ENCODE assay signal across 19 cellular contexts in genomic region chr9:89812556-89813181, GRCh38.
DNase-seq lines count a peak whose midpoint lies in the region; ATAC-seq and TF ChIP-seq lines count a peak whose summit lies in the region.
"Had no signal": no experiment of that assay in that cellular context is flagged by ENCODE, and none has a peak within 500 bp of the region (broad histone marks: within the 10 kb centered on the region; RNA-seq: fewer than 3 reads in every experiment).

No MANE protein-coding gene starts in this region.

- intact Hi-C loops in CD14-positive monocyte (cut with micrococcal nuclease): no loop called here

- no peak for TF ChIP-seq CTCF in CD14-positive monocyte (IDR thresholded peaks at IDR 0.05)

- H3K36me3 Mint-ChIP-seq in activated naive CD8-positive, alpha-beta T cell treated with anti-CD3 and anti-CD28 coated beads, Interleukin-2, amount 10 ng/mL, durations not matched to agents 7 days and 5 days: no peaks in the 10 kb centered on the region
- H3K36me3 Mint-ChIP-seq in activated naive CD8-positive, alpha-beta T cell treated with anti-CD3 and anti-CD28 coated beads for 36 hours: no peaks in the 10 kb centered on the region
- no peaks in the 10 kb centered on the region for H3K36me3 Mint-ChIP-seq in memory B cell
- H3K36me3 Mint-ChIP-seq in stimulated activated memory B cell treated with anti-CD40 and anti-IgM and Interleukin-4, amounts not matched to agents 10 μg/mL and 1 μg/mL and 100 μg/mL, for 72 hours: no peaks in the 10 kb centered on the region
- no peaks in the 10 kb centered on the region for H3K36me3 Mint-ChIP-seq in CD14-positive monocyte
- no peaks in the 10 kb centered on the region for H3K36me3 Mint-ChIP-seq in activated naive CD4-positive, alpha-beta T cell treated with anti-CD3 and anti-CD28 coated beads, Interleukin-2, amount 10 ng/mL, durations not matched to agents 7 days and 5 days
- H3K36me3 Mint-ChIP-seq: CD4-positive, CD25-positive, alpha-beta regulatory T cell had no signal

- POLR2A ChIA-PET in activated naive CD8-positive, alpha-beta T cell treated with anti-CD3 and anti-CD28 coated beads, Interleukin-2, amount 10 ng/mL, durations not matched to agents 7 days and 5 days (lab: Charles Lee): interaction anchor here (1.3 to 1.4 kb wide), 2 partner anchors 62 to 69 kb away, joined by 5 to 7 read pairs; no protein-coding TSS in a partner anchor

- peaks cover 34% of the 10 kb centered on the region for H3K4me1 Mint-ChIP-seq in activated naive CD8-positive, alpha-beta T cell treated with anti-CD3 and anti-CD28 coated beads, Interleukin-2, amount 10 ng/mL, durations not matched to agents 7 days and 5 days
- H3K4me1 Mint-ChIP-seq in activated naive CD8-positive, alpha-beta T cell treated with anti-CD3 and anti-CD28 coated beads for 36 hours: peaks cover 31% of the 10 kb centered on the region
- H3K4me1 Mint-ChIP-seq in memory B cell: peaks cover 29% of the 10 kb centered on the region
- peaks cover 49% of the 10 kb centered on the region for H3K4me1 Mint-ChIP-seq in stimulated activated memory B cell treated with anti-CD40 and anti-IgM and Interleukin-4, amounts not matched to agents 10 μg/mL and 1 μg/mL and 100 μg/mL, for 72 hours
- peaks cover 14% of the 10 kb centered on the region for H3K4me1 Mint-ChIP-seq in CD14-positive monocyte
- peaks cover 20% of the 10 kb centered on the region for H3K4me1 Mint-ChIP-seq in activated naive CD4-positive, alpha-beta T cell treated with anti-CD3 and anti-CD28 coated beads, Interleukin-2, amount 10 ng/mL, durations not matched to agents 7 days and 5 days
- H3K4me1 Mint-ChIP-seq: CD4-positive, CD25-positive, alpha-beta regulatory T cell had no signal

- no peak overlapping the region for H3K4me3 Mint-ChIP-seq in activated naive CD8-positive, alpha-beta T cell treated with anti-CD3 and anti-CD28 coated beads, Interleukin-2, amount 10 ng/mL, durations not matched to agents 7 days and 5 days
- no peak overlapping the region for H3K4me3 Mint-ChIP-seq in activated naive CD8-positive, alpha-beta T cell treated with anti-CD3 and anti-CD28 coated beads for 36 hours
- H3K4me3 Mint-ChIP-seq in memory B cell (no peak overlapping the region), CD14-positive monocyte (no peak overlapping the region)
- H3K4me3 Mint-ChIP-seq in stimulated activated memory B cell treated with anti-CD40 and anti-IgM and Interleukin-4, amounts not matched to agents 10 μg/mL and 1 μg/mL and 100 μg/mL, for 72 hours: no peak overlapping the region
- H3K4me3 Mint-ChIP-seq in activated naive CD4-positive, alpha-beta T cell treated with anti-CD3 and anti-CD28 coated beads, Interleukin-2, amount 10 ng/mL, durations not matched to agents 7 days and 5 days: no peak overlapping the region
- H3K4me3 Mint-ChIP-seq: CD4-positive, CD25-positive, alpha-beta regulatory T cell; GM23338; HFFc6 had no signal

- no peak for DNase-seq in activated naive CD8-positive, alpha-beta T cell treated with anti-CD3 and anti-CD28 coated beads, Interleukin-2, amount 10 ng/mL, durations not matched to agents 7 days and 5 days
- no peak for DNase-seq in activated naive CD8-positive, alpha-beta T cell treated with anti-CD3 and anti-CD28 coated beads for 36 hours
- DNase-seq in memory B cell (ENCODE audit: low spot score in 2 of 2) (no peak), CD14-positive monocyte (ENCODE audit: low spot score) (no peak)
- DNase-seq in activated naive CD4-positive, alpha-beta T cell treated with anti-CD3 and anti-CD28 coated beads, Interleukin-2, amount 10 ng/mL, durations not matched to agents 7 days and 5 days: no peak
- DNase-seq: CD4-positive, CD25-positive, alpha-beta regulatory T cell; HFFc6; KBM-7; MV-4-11; NCI-H1105 treated with DMSO at 0.1 percent for 48 hours; NCI-H146; NCI-H1930; NCI-H2107; NCI-H526 treated with DMSO at 0.1 percent for 48 hours; RPMI8226; SHP77 had no signal

- CTCF ChIA-PET in activated naive CD4-positive, alpha-beta T cell treated with anti-CD3 and anti-CD28 coated beads, Interleukin-2, amount 10 ng/mL, durations not matched to agents 7 days and 5 days (lab: Charles Lee): interaction anchor here (1.0 kb wide), 1 partner anchor 210 kb away, joined by 3 read pairs; no protein-coding TSS in a partner anchor

- H3K27me3 Mint-ChIP-seq in activated naive CD8-positive, alpha-beta T cell treated with anti-CD3 and anti-CD28 coated beads, Interleukin-2, amount 10 ng/mL, durations not matched to agents 7 days and 5 days: peaks cover 13% of the 10 kb centered on the region
- peaks cover 32% of the 10 kb centered on the region for H3K27me3 Mint-ChIP-seq in activated naive CD8-positive, alpha-beta T cell treated with anti-CD3 and anti-CD28 coated beads for 36 hours
- H3K27me3 Mint-ChIP-seq in memory B cell: peaks cover 5% of the 10 kb centered on the region
- H3K27me3 Mint-ChIP-seq in stimulated activated memory B cell treated with anti-CD40 and anti-IgM and Interleukin-4, amounts not matched to agents 10 μg/mL and 1 μg/mL and 100 μg/mL, for 72 hours: peaks cover 9% of the 10 kb centered on the region
- H3K27me3 Mint-ChIP-seq in CD14-positive monocyte (ENCODE audit: low read depth in 3 of 3): peaks cover 14 to 23% (median 15%) of the 10 kb centered on the region in 3 donors
- H3K27me3 Mint-ChIP-seq in activated naive CD4-positive, alpha-beta T cell treated with anti-CD3 and anti-CD28 coated beads, Interleukin-2, amount 10 ng/mL, durations not matched to agents 7 days and 5 days: peaks cover 56% of the 10 kb centered on the region

- peak overlapping the region; percentile 17 for H3K27ac Mint-ChIP-seq in activated naive CD8-positive, alpha-beta T cell treated with anti-CD3 and anti-CD28 coated beads, Interleukin-2, amount 10 ng/mL, durations not matched to agents 7 days and 5 days
- H3K27ac Mint-ChIP-seq in activated naive CD8-positive, alpha-beta T cell treated with anti-CD3 and anti-CD28 coated beads for 36 hours: no peak overlapping the region
- peak overlapping the region; percentile 28 for H3K27ac Mint-ChIP-seq in memory B cell
- peak overlapping the region; percentile 24 for H3K27ac Mint-ChIP-seq in stimulated activated memory B cell treated with anti-CD40 and anti-IgM and Interleukin-4, amounts not matched to agents 10 μg/mL and 1 μg/mL and 100 μg/mL, for 72 hours
- H3K27ac Mint-ChIP-seq in CD14-positive monocyte: no peak overlapping the region
- H3K27ac Mint-ChIP-seq in activated naive CD4-positive, alpha-beta T cell treated with anti-CD3 and anti-CD28 coated beads, Interleukin-2, amount 10 ng/mL, durations not matched to agents 7 days and 5 days: no peak overlapping the region
- H3K27ac Mint-ChIP-seq: GM23338, HFFc6 had no signal

- no peak for ATAC-seq in activated naive CD8-positive, alpha-beta T cell treated with anti-CD3 and anti-CD28 coated beads, Interleukin-2, amount 10 ng/mL, durations not matched to agents 7 days and 5 days (ENCODE audit: low read depth)
- ATAC-seq in memory B cell (ENCODE audit: low read depth) (no peak), HG03378 (IDR thresholded peaks at IDR 0.05; ENCODE audit: unreplicated experiment) (no peak)
- ATAC-seq in stimulated activated memory B cell treated with anti-CD40 and anti-IgM and Interleukin-4, amounts not matched to agents 10 μg/mL and 1 μg/mL and 100 μg/mL, for 72 hours: no peak
- ATAC-seq: GM23338 had no signal

- no peaks in the 10 kb centered on the region for H3K9me3 Mint-ChIP-seq in activated naive CD8-positive, alpha-beta T cell treated with anti-CD3 and anti-CD28 coated beads, Interleukin-2, amount 10 ng/mL, durations not matched to agents 7 days and 5 days
- no peaks in the 10 kb centered on the region for H3K9me3 Mint-ChIP-seq in activated naive CD8-positive, alpha-beta T cell treated with anti-CD3 and anti-CD28 coated beads for 36 hours
- H3K9me3 Mint-ChIP-seq in memory B cell (no peaks in the 10 kb centered on the region), CD14-positive monocyte (peaks cover 0 to 1% (median 0%) of the 10 kb centered on the region in 7 donors)
- H3K9me3 Mint-ChIP-seq in stimulated activated memory B cell treated with anti-CD40 and anti-IgM and Interleukin-4, amounts not matched to agents 10 μg/mL and 1 μg/mL and 100 μg/mL, for 72 hours: no peaks in the 10 kb centered on the region
- H3K9me3 Mint-ChIP-seq in activated naive CD4-positive, alpha-beta T cell treated with anti-CD3 and anti-CD28 coated beads, Interleukin-2, amount 10 ng/mL, durations not matched to agents 7 days and 5 days: no peaks in the 10 kb centered on the region
- H3K9me3 Mint-ChIP-seq: CD4-positive, CD25-positive, alpha-beta regulatory T cell; GM23338 had no signal

Comparison
In these comparisons a context has a peak if more than half of its experiments do, and no peak if none do; other contexts are left out.
1. H3K27ac Mint-ChIP-seq: peak in activated naive CD8-positive, alpha-beta T cell treated with anti-CD3 and anti-CD28 coated beads, Interleukin-2, amount 10 ng/mL, durations not matched to agents 7 days and 5 days (single experiment), memory B cell (single experiment) and stimulated activated memory B cell treated with anti-CD40 and anti-IgM and Interleukin-4, amounts not matched to agents 10 μg/mL and 1 μg/mL and 100 μg/mL, for 72 hours (single experiment); none in activated naive CD8-positive, alpha-beta T cell treated with anti-CD3 and anti-CD28 coated beads for 36 hours (single experiment), CD14-positive monocyte (0 of 7) and activated naive CD4-positive, alpha-beta T cell treated with anti-CD3 and anti-CD28 coated beads, Interleukin-2, amount 10 ng/mL, durations not matched to agents 7 days and 5 days (single experiment).